Comparison of ENCODE assay signal across 8 cellular contexts in genomic region chr18:35240664-35241522, GRCh38. TPM values are rescaled to one million over a fixed set of nuclear protein-coding genes. Genes with fewer than 3 reads are reported as not detected.
DNase-seq lines count a peak whose midpoint lies in the region; ATAC-seq and FAIRE-seq lines count a peak whose summit lies in the region.

ZNF397 (plus strand) TSS chr18:35241034; CDS start chr18:35242471, 1,437 bp downstream.

- H3K4me1 Mint-ChIP-seq in activated T-helper 1 cell treated with anti-CD3 and anti-CD28 coated beads, Interleukin-12 subunit alpha, Interleukin-12 subunit beta, Interleukin-2, Interleukin-4 antibody, amounts not matched to agents 30 ng/mL and 10 ng/mL and 1 ng/mL, durations not matched to agents 14 hours and 24 hours and 36 hours (ENCODE audit: low read depth) = peaks cover 12% of the 10 kb centered on the region
- peaks cover 25 to 34% (median 33%) of the 10 kb centered on the region in 3 donors for H3K4me1 Mint-ChIP-seq in naive B cell
- H3K4me1 Mint-ChIP-seq in stimulated activated memory B cell treated with anti-CD40 and anti-IgM and Interleukin-4, amounts not matched to agents 10 μg/mL and 1 μg/mL and 100 μg/mL, for 72 hours = peaks cover 19% of the 10 kb centered on the region

- DNase-seq in DMS79 (lab: John Stamatoyannopoulos, UW) = peak; percentile 95
- peak; percentile 89 for DNase-seq in RCC 7860 (ENCODE audit: low spot score)
- DNase-seq in activated T-helper 1 cell treated with anti-CD3 and anti-CD28 coated beads, Interleukin-12 subunit alpha, Interleukin-12 subunit beta, Interleukin-2, Interleukin-4 antibody, amounts not matched to agents 30 ng/mL and 10 ng/mL and 1 ng/mL, durations not matched to agents 14 hours and 24 hours and 36 hours (ENCODE audit: low spot score) = peak; percentile 95
- DNase-seq in fibroblast of gingiva (ENCODE audit: low read depth) = peak; percentile 97
- peak; percentile 93 for DNase-seq in naive B cell

- intact Hi-C loops in activated T-helper 1 cell treated with anti-CD3 and anti-CD28 coated beads, Interleukin-12 subunit alpha, Interleukin-12 subunit beta, Interleukin-2, Interleukin-4 antibody, amounts not matched to agents 30 ng/mL and 10 ng/mL and 1 ng/mL, durations not matched to agents 14 hours and 24 hours and 36 hours (cut with micrococcal nuclease) = loop anchor here (1.0 to 10.0 kb wide), 13 partner anchors 10 to 888 kb away; partner anchors contain the start of genes ELP2, GALNT1, INO80C and RMP24

- ATAC-seq in GM21786 (IDR thresholded peaks at IDR 0.05; ENCODE audit: unreplicated experiment) (peak; percentile 98), naive B cell (ENCODE audit: low read depth in 2 of 2) (peak; percentile 95 to 96)
- ATAC-seq in stimulated activated memory B cell treated with anti-CD40 and anti-IgM and Interleukin-4, amounts not matched to agents 10 μg/mL and 1 μg/mL and 100 μg/mL, for 72 hours = peak; percentile 100

- peak within 1 kb of the TSS; percentile 97 for H3K27ac Mint-ChIP-seq in activated T-helper 1 cell treated with anti-CD3 and anti-CD28 coated beads, Interleukin-12 subunit alpha, Interleukin-12 subunit beta, Interleukin-2, Interleukin-4 antibody, amounts not matched to agents 30 ng/mL and 10 ng/mL and 1 ng/mL, durations not matched to agents 14 hours and 24 hours and 36 hours
- H3K27ac Mint-ChIP-seq in naive B cell = peak within 1 kb of the TSS; percentile 99 to 100 (median 100)
- peak within 1 kb of the TSS; percentile 100 for H3K27ac Mint-ChIP-seq in stimulated activated memory B cell treated with anti-CD40 and anti-IgM and Interleukin-4, amounts not matched to agents 10 μg/mL and 1 μg/mL and 100 μg/mL, for 72 hours

- peaks cover 37% of the 10 kb centered on the region for H3K36me3 Mint-ChIP-seq in activated T-helper 1 cell treated with anti-CD3 and anti-CD28 coated beads, Interleukin-12 subunit alpha, Interleukin-12 subunit beta, Interleukin-2, Interleukin-4 antibody, amounts not matched to agents 30 ng/mL and 10 ng/mL and 1 ng/mL, durations not matched to agents 14 hours and 24 hours and 36 hours (ENCODE audit: low read depth)
- H3K36me3 Mint-ChIP-seq in naive B cell = peaks cover 28 to 36% of the 10 kb centered on the region in 2 donors
- H3K36me3 Mint-ChIP-seq in stimulated activated memory B cell treated with anti-CD40 and anti-IgM and Interleukin-4, amounts not matched to agents 10 μg/mL and 1 μg/mL and 100 μg/mL, for 72 hours = peaks cover 36% of the 10 kb centered on the region

- no peaks in the 10 kb centered on the region for H3K27me3 Mint-ChIP-seq in activated T-helper 1 cell treated with anti-CD3 and anti-CD28 coated beads, Interleukin-12 subunit alpha, Interleukin-12 subunit beta, Interleukin-2, Interleukin-4 antibody, amounts not matched to agents 30 ng/mL and 10 ng/mL and 1 ng/mL, durations not matched to agents 14 hours and 24 hours and 36 hours (ENCODE audit: insufficient read depth)
- no peaks in the 10 kb centered on the region for H3K27me3 Mint-ChIP-seq in naive B cell
- no peaks in the 10 kb centered on the region for H3K27me3 Mint-ChIP-seq in stimulated activated memory B cell treated with anti-CD40 and anti-IgM and Interleukin-4, amounts not matched to agents 10 μg/mL and 1 μg/mL and 100 μg/mL, for 72 hours

- peaks cover 38% of the 10 kb centered on the region for H3K36me3 ChIP-seq in KOPT-K1 (ENCODE audit: insufficient read depth, low read length)

- peaks cover 28% of the 10 kb centered on the region for H3K9me3 ChIP-seq in KOPT-K1 (ENCODE audit: insufficient read depth, low read length, poor library complexity, severe bottlenecking)

- H3K4me3 Mint-ChIP-seq in activated T-helper 1 cell treated with anti-CD3 and anti-CD28 coated beads, Interleukin-12 subunit alpha, Interleukin-12 subunit beta, Interleukin-2, Interleukin-4 antibody, amounts not matched to agents 30 ng/mL and 10 ng/mL and 1 ng/mL, durations not matched to agents 14 hours and 24 hours and 36 hours = peak within 1 kb of the TSS; percentile 97
- peak within 1 kb of the TSS; percentile 96 to 99 (median 98) for H3K4me3 Mint-ChIP-seq in naive B cell
- peak within 1 kb of the TSS; percentile 98 for H3K4me3 Mint-ChIP-seq in stimulated activated memory B cell treated with anti-CD40 and anti-IgM and Interleukin-4, amounts not matched to agents 10 μg/mL and 1 μg/mL and 100 μg/mL, for 72 hours

- peaks cover 26% of the 10 kb centered on the region for H3K9me3 Mint-ChIP-seq in activated T-helper 1 cell treated with anti-CD3 and anti-CD28 coated beads, Interleukin-12 subunit alpha, Interleukin-12 subunit beta, Interleukin-2, Interleukin-4 antibody, amounts not matched to agents 30 ng/mL and 10 ng/mL and 1 ng/mL, durations not matched to agents 14 hours and 24 hours and 36 hours
- peaks cover 11 to 24% (median 21%) of the 10 kb centered on the region in 7 donors for H3K9me3 Mint-ChIP-seq in naive B cell
- peaks cover 22% of the 10 kb centered on the region for H3K9me3 Mint-ChIP-seq in stimulated activated memory B cell treated with anti-CD40 and anti-IgM and Interleukin-4, amounts not matched to agents 10 μg/mL and 1 μg/mL and 100 μg/mL, for 72 hours

- peak within 1 kb of the TSS; percentile 92 for H3K27ac ChIP-seq in KOPT-K1 (ENCODE audit: low read depth, low read length, poor library complexity, severe bottlenecking)

- FAIRE-seq in RCC 7860 (lab: Jason Lieb, UNC) = peak; percentile 83

RNA-seq across cellular contexts. Expression of gene ZNF397, which starts in this region (rescaled TPM):
- total RNA-seq in activated T-helper 1 cell treated with anti-CD3 and anti-CD28 coated beads, Interleukin-12 subunit alpha, Interleukin-12 subunit beta, Interleukin-2, Interleukin-4 antibody, amounts not matched to agents 30 ng/mL and 10 ng/mL and 1 ng/mL, durations not matched to agents 14 hours and 24 hours and 36 hours = 18.8 and 21.0 TPM in 2 replicates
- 10 to 100 TPM in 3 of 6 donors, 1 to 10 TPM in 3; 7.7 to 18.1 (median 10.9) TPM for polyA plus RNA-seq in naive B cell (ENCODE audit: low read depth in 6 of 6)

Comparison
In these comparisons a context has a peak if more than half of its experiments do, and no peak if none do; other contexts are left out.
1. Peak in every context shown above with its lines: DNase-seq, ATAC-seq and H3K27ac ChIP-seq.